In genomic region chr2:47108638-47109372, GRCh38 we compare ENCODE assay signal across 20 cellular contexts. TPM values are rescaled to one million over a fixed set of nuclear protein-coding genes. Genes with fewer than 3 reads are reported as not detected.
A peak's percentile ranks its signal among the peaks of the same experiment; 100 is the strongest.
DNase-seq lines count a peak whose midpoint lies in the region; ATAC-seq and TF ChIP-seq lines count a peak whose summit lies in the region.
"Had no signal": no experiment of that assay in that cellular context is flagged by ENCODE, and none has a peak within 500 bp of the region (broad histone marks: within the 10 kb centered on the region; RNA-seq: fewer than 3 reads in every experiment).

No MANE protein-coding gene starts in this region.

- H3K36me3 ChIP-seq in mesodermal cell (ENCODE audit: control insufficient read depth, insufficient read depth, low read length): no peaks in the 10 kb centered on the region
- H3K36me3 ChIP-seq: BE2C, cardiac muscle cell, SJCRH30, thoracic aorta had no signal

- no peak for ATAC-seq in GM21390 (IDR thresholded peaks at IDR 0.05; ENCODE audit: unreplicated experiment)
- ATAC-seq: stimulated activated naive B cell treated with anti-CD40 and anti-IgM and Interleukin-4, amounts not matched to agents 10 μg/mL and 1 μg/mL and 100 μg/mL, for 72 hours had no signal

- DNase-seq in HK-2 (ENCODE audit: unreplicated experiment) (peak; percentile 23), astrocyte of the spinal cord (ENCODE audit: low read depth, low spot score) (peak; percentile 57), iPS-NIHi7 (ENCODE audit: extremely low spot score) (no peak), NCI-H2171 (lab: John Stamatoyannopoulos, UW) (no peak)
- DNase-seq in activated CD8-positive, alpha-beta memory T cell treated with anti-CD3 and anti-CD28 coated beads, Interleukin-2, amount 50 U/mL, for 4 hours: no peak
- DNase-seq: activated naive CD4-positive, alpha-beta T cell treated with Interleukin-2 at 50 U/mL for 16 hours; amniotic stem cell; BE2C; foreskin melanocyte; kidney glomerular epithelial cell; mesendoderm; NCI-H748 treated with DMSO at 0.1 percent for 48 hours; SJCRH30; stimulated activated CD4-positive, alpha-beta T cell treated with anti-CD3 and anti-CD28 coated beads, Interleukin-1b, Interleukin-23, amount 100 ng/mL, for 48 hours; stimulated activated naive B cell treated with anti-CD40 and anti-IgM and Interleukin-4, amounts not matched to agents 10 μg/mL and 1 μg/mL and 100 μg/mL, for 72 hours; T-helper 2 cell had no signal

- in situ Hi-C loops in astrocyte of the spinal cord (cut with HindIII; ENCODE audit: low sequenced_read_pairs): no loop called here

- peak overlapping the region; percentile 23 for H3K27ac ChIP-seq in mesodermal cell (ENCODE audit: low read depth, low read length, severe bottlenecking)
- H3K27ac ChIP-seq: cardiac muscle cell, SJCRH30, thoracic aorta had no signal

- TF ChIP-seq CTCF in astrocyte of the spinal cord (IDR thresholded peaks at IDR 0.05; ENCODE audit: low read depth, low read length): no peak

- no peaks in the 10 kb centered on the region for H3K9me3 ChIP-seq in mesodermal cell (ENCODE audit: control insufficient read depth, low read length)
- H3K9me3 ChIP-seq: BE2C, thoracic aorta had no signal

- 92 to 94% methylated on average over 6 of the region's 9 CpGs for WGBS in mesodermal cell (ENCODE audit: insufficient coverage in 2 of 2), 2 experiments

- H3K4me1 ChIP-seq in mesodermal cell (ENCODE audit: control insufficient read depth, insufficient read depth, low read length, poor library complexity, severe bottlenecking): no peaks in the 10 kb centered on the region
- H3K4me1 ChIP-seq: BE2C, SJCRH30 had no signal

- H3K4me3 ChIP-seq in astrocyte of the spinal cord (ENCODE audit: low read depth, low read length): no peak overlapping the region
- H3K4me3 ChIP-seq in mesodermal cell (ENCODE audit: extremely low read depth, insufficient read depth, low read length, poor library complexity, severe bottlenecking): no peak overlapping the region
- H3K4me3 ChIP-seq: cardiac muscle cell, SJCRH30, thoracic aorta had no signal

RNA-seq across cellular contexts. Expression of gene STPG4, which starts 46.3 kb away (rescaled TPM):
- polyA plus RNA-seq in mesodermal cell (2013, experiment 1 of 2): not detected
- not detected for polyA plus RNA-seq in mesodermal cell (2013, experiment 2 of 2)
- polyA plus RNA-seq: cardiac muscle cell had no signal

Comparison
In these comparisons a context has a peak if more than half of its experiments do, and no peak if none do; other contexts are left out.
1. DNase-seq: peak in HK-2 (single experiment) and astrocyte of the spinal cord (single experiment); none in activated CD8-positive, alpha-beta memory T cell treated with anti-CD3 and anti-CD28 coated beads, Interleukin-2, amount 50 U/mL, for 4 hours (single experiment), iPS-NIHi7 (single experiment) and NCI-H2171 (single experiment).